In genomic region chr16:57899771-57900661, GRCh38 we compare ENCODE assay signal across 8 cellular contexts.
A peak's percentile ranks its signal among the peaks of the same experiment; 100 is the strongest.
DNase-seq lines count a peak whose midpoint lies in the region; ATAC-seq and TF ChIP-seq lines count a peak whose summit lies in the region.

No MANE protein-coding gene starts in this region.

- WGBS in mesendoderm (ENCODE audit: extremely low coverage, insufficient coverage, low lambda C conversion rate): no CpG with 5 or more reads among the region's 12 CpGs

- no peak overlapping the region for H3K27ac ChIP-seq in effector memory CD4-positive, alpha-beta T cell (ENCODE audit: insufficient read depth, low read length, poor library complexity, severe bottlenecking)
- no peak overlapping the region for H3K27ac ChIP-seq in mesendoderm (ENCODE audit: low read depth, low read length)

- no peak overlapping the region for H2BK15ac ChIP-seq in mesendoderm (replicated peaks; ENCODE audit: low read depth)

- H3K9me3 ChIP-seq in BE2C: no peaks in the 10 kb centered on the region
- H3K9me3 ChIP-seq in effector memory CD4-positive, alpha-beta T cell (ENCODE audit: control insufficient read depth, low read length): no peaks in the 10 kb centered on the region

- peak overlapping the region; percentile 55 for H2BK5ac ChIP-seq in mesendoderm (ENCODE audit: low read length)

- peak overlapping the region; percentile 56 for H3K56ac ChIP-seq in mesendoderm (ENCODE audit: low read length)

- no peak overlapping the region for H3K27ac Mint-ChIP-seq in activated CD4-positive, alpha-beta memory T cell treated with anti-CD3 and anti-CD28 coated beads, Interleukin-2, amount 10 ng/mL, durations not matched to agents 7 days and 5 days

- no peaks in the 10 kb centered on the region for H3K36me3 Mint-ChIP-seq in activated CD4-positive, alpha-beta memory T cell treated with anti-CD3 and anti-CD28 coated beads, Interleukin-2, amount 10 ng/mL, durations not matched to agents 7 days and 5 days (ENCODE audit: low read depth)

- no peaks in the 10 kb centered on the region for H3K79me1 ChIP-seq in mesendoderm (ENCODE audit: low read length)

- DNase-seq in BE2C (peak; percentile 82), H7 (peak; percentile 86), NCI-H774 (lab: John Stamatoyannopoulos, UW) (peak; percentile 60), mesendoderm (peak; percentile 70)
- DNase-seq in activated CD4-positive, alpha-beta memory T cell treated with anti-CD3 and anti-CD28 coated beads, Interleukin-2, amount 10 ng/mL, durations not matched to agents 7 days and 5 days: peak; percentile 81
- peak; percentile 44 to 64 (median 48) for DNase-seq in effector memory CD4-positive, alpha-beta T cell
- DNase-seq in stimulated activated CD8-positive, alpha-beta memory T cell treated with anti-CD3 and anti-CD28 coated beads, Interleukin-2, amount 100 ng/mL, for 1 hour (ENCODE audit: low read depth in 2 of 2): peak; percentile 58 to 69

- H3K4me3 Mint-ChIP-seq in activated CD4-positive, alpha-beta memory T cell treated with anti-CD3 and anti-CD28 coated beads, Interleukin-2, amount 10 ng/mL, durations not matched to agents 7 days and 5 days: no peak overlapping the region

- H3K4me1 Mint-ChIP-seq in activated CD4-positive, alpha-beta memory T cell treated with anti-CD3 and anti-CD28 coated beads, Interleukin-2, amount 10 ng/mL, durations not matched to agents 7 days and 5 days: peaks cover 2% of the 10 kb centered on the region

- CTCF ChIA-PET in activated CD4-positive, alpha-beta memory T cell treated with anti-CD3 and anti-CD28 coated beads, Interleukin-2, amount 10 ng/mL, durations not matched to agents 7 days and 5 days (lab: Charles Lee): interaction anchor here (0.6 to 4.2 kb wide), 5 partner anchors 17 to 106 kb away, joined by 3 to 46 read pairs (median 3); partner anchors contain the start of genes USB1 and ZNF319

- H3K18ac ChIP-seq in mesendoderm (ENCODE audit: low read length): no peak overlapping the region

- no peak for ATAC-seq in HG03342 (IDR thresholded peaks at IDR 0.05; ENCODE audit: unreplicated experiment)

- peaks cover 19% of the 10 kb centered on the region for H3K27me3 Mint-ChIP-seq in activated CD4-positive, alpha-beta memory T cell treated with anti-CD3 and anti-CD28 coated beads, Interleukin-2, amount 10 ng/mL, durations not matched to agents 7 days and 5 days

- no peaks in the 10 kb centered on the region for H3K4me1 ChIP-seq in BE2C
- no peaks in the 10 kb centered on the region for H3K4me1 ChIP-seq in effector memory CD4-positive, alpha-beta T cell (ENCODE audit: control insufficient read depth, insufficient read depth, low read length, poor library complexity, severe bottlenecking)
- H3K4me1 ChIP-seq in mesendoderm (ENCODE audit: control insufficient read depth, low read depth, low read length): no peaks in the 10 kb centered on the region

- no peaks in the 10 kb centered on the region for H3K36me3 ChIP-seq in BE2C
- no peaks in the 10 kb centered on the region for H3K36me3 ChIP-seq in H7 (replicated peaks; ENCODE audit: control insufficient read depth, insufficient read depth, low read length)
- H3K36me3 ChIP-seq in effector memory CD4-positive, alpha-beta T cell (ENCODE audit: control insufficient read depth, insufficient read depth, low read length): no peaks in the 10 kb centered on the region
- H3K36me3 ChIP-seq in mesendoderm (ENCODE audit: control insufficient read depth, insufficient read depth, low read length): no peaks in the 10 kb centered on the region

- peak; percentile 95 for TF ChIP-seq CTCF in BE2C (IDR thresholded peaks at IDR 0.05; ENCODE audit: low read depth, low read length)

- H3K9me3 Mint-ChIP-seq in activated CD4-positive, alpha-beta memory T cell treated with anti-CD3 and anti-CD28 coated beads, Interleukin-2, amount 10 ng/mL, durations not matched to agents 7 days and 5 days: no peaks in the 10 kb centered on the region

- no peak overlapping the region for H3K4me2 ChIP-seq in mesendoderm (ENCODE audit: low read length)

- POLR2A ChIA-PET in activated CD4-positive, alpha-beta memory T cell treated with anti-CD3 and anti-CD28 coated beads, Interleukin-2, amount 10 ng/mL, durations not matched to agents 7 days and 5 days (lab: Charles Lee): interaction anchor here (1.5 kb wide), 1 partner anchor 99 kb away, joined by 5 read pairs; no protein-coding TSS in a partner anchor

- no peak overlapping the region for H2BK120ac ChIP-seq in mesendoderm (ENCODE audit: low read depth, low read length)

- H3K9ac ChIP-seq in mesendoderm (ENCODE audit: low read length): no peak overlapping the region

- H3K23ac ChIP-seq in mesendoderm (ENCODE audit: low read length): no peak overlapping the region

- H3K27me3 ChIP-seq in BE2C: no peaks in the 10 kb centered on the region
- no peaks in the 10 kb centered on the region for H3K27me3 ChIP-seq in H7 (ENCODE audit: control insufficient read depth, insufficient read depth, low read length)
- no peaks in the 10 kb centered on the region for H3K27me3 ChIP-seq in effector memory CD4-positive, alpha-beta T cell (replicated peaks; ENCODE audit: control insufficient read depth, insufficient read depth, low read length, poor library complexity, severe bottlenecking)
- H3K27me3 ChIP-seq in mesendoderm (ENCODE audit: insufficient read depth, low read length, poor library complexity): no peaks in the 10 kb centered on the region

- H2AK5ac ChIP-seq in mesendoderm (ENCODE audit: low read length): peak overlapping the region; percentile 69

- no peak overlapping the region for H3K4ac ChIP-seq in mesendoderm (ENCODE audit: low read depth, low read length)

- H3K79me2 ChIP-seq in mesendoderm (ENCODE audit: control insufficient read depth, insufficient read depth, low read length): no peaks in the 10 kb centered on the region

- H4K8ac ChIP-seq in mesendoderm (ENCODE audit: low read depth, low read length): no peak overlapping the region

- H4K5ac ChIP-seq in mesendoderm (ENCODE audit: low read length): no peak overlapping the region

- no peak overlapping the region for H3K4me3 ChIP-seq in BE2C (ENCODE audit: low read depth, low read length)
- no peak overlapping the region for H3K4me3 ChIP-seq in H7 (ENCODE audit: insufficient read depth, low read depth, low read length)
- H3K4me3 ChIP-seq in effector memory CD4-positive, alpha-beta T cell (ENCODE audit: insufficient read depth, low read depth, low read length, poor library complexity, severe bottlenecking): no peak overlapping the region
- no peak overlapping the region for H3K4me3 ChIP-seq in mesendoderm (ENCODE audit: low read length)
